18 cellular contexts compared by ENCODE assay signal in genomic region chr6:16868968-16869367, GRCh38.
DNase-seq lines count a peak whose midpoint lies in the region; ATAC-seq and TF ChIP-seq lines count a peak whose summit lies in the region.
"Had no signal": no experiment of that assay in that cellular context is flagged by ENCODE, and none has a peak within 500 bp of the region (broad histone marks: within the 10 kb centered on the region; RNA-seq: fewer than 3 reads in every experiment).

No MANE protein-coding gene starts in this region.

- POLR2A ChIA-PET in IMR-90 (lab: Charles Lee; ENCODE audit: unreplicated experiment) = no interaction called here
- POLR2A ChIA-PET in SK-N-SH (lab: Yijun Ruan, JAX) = no interaction called here
- POLR2A ChIA-PET in activated CD8-positive, alpha-beta T cell treated with anti-CD3 and anti-CD28 coated beads for 36 hours (lab: Charles Lee) = no interaction called here

- no peaks in the 10 kb centered on the region for H3K9me2 ChIP-seq in SK-N-SH

- TF ChIP-seq RAD21 in IMR-90 (IDR thresholded peaks at IDR 0.05; ENCODE audit: low read length) (no peak), SK-N-SH (IDR thresholded peaks at IDR 0.05; ENCODE audit: low read length) (no peak)

- no peak overlapping the region for H3K27ac Mint-ChIP-seq in activated CD8-positive, alpha-beta T cell treated with anti-CD3 and anti-CD28 coated beads for 36 hours
- H3K27ac Mint-ChIP-seq: CD4-positive, alpha-beta memory T cell had no signal

- H3F3A ChIP-seq in SK-N-SH (replicated peaks; ENCODE audit: insufficient read depth) = no peaks in the 10 kb centered on the region

- CTCF ChIA-PET in IMR-90 (lab: Yijun Ruan, JAX) = interaction anchor here (0.6 kb wide), 2 partner anchors 12 to 75 kb away, joined by 3 read pairs; no protein-coding TSS in a partner anchor
- CTCF ChIA-PET in SK-N-SH (lab: Yijun Ruan, JAX) = no interaction called here
- CTCF ChIA-PET in activated CD8-positive, alpha-beta T cell treated with anti-CD3 and anti-CD28 coated beads for 36 hours (lab: Charles Lee) = interaction anchor here (0.6 kb wide), 1 partner anchor 12 kb away, joined by 3 read pairs; no protein-coding TSS in a partner anchor

- no peak overlapping the region for H2BK5ac ChIP-seq in IMR-90 (ENCODE audit: low read depth, low read length, poor library complexity, severe bottlenecking)

- no peaks in the 10 kb centered on the region for H3K9me3 Mint-ChIP-seq in activated CD8-positive, alpha-beta T cell treated with anti-CD3 and anti-CD28 coated beads for 36 hours
- H3K9me3 Mint-ChIP-seq: CD4-positive, alpha-beta memory T cell had no signal

- no peaks in the 10 kb centered on the region for H3K79me1 ChIP-seq in IMR-90 (ENCODE audit: low read depth in 1 of 2, low read length in 2 of 2)

- H3K27me3 ChIP-seq in IMR-90 (ENCODE audit: control insufficient read depth, insufficient read depth, low read length) (peaks cover 2% of the 10 kb centered on the region; the same call in 1 of the 2 replicates), SK-N-SH (ENCODE audit: insufficient read depth) (no peaks in the 10 kb centered on the region), aorta (ENCODE audit: control insufficient read depth in 1 of 2, insufficient read depth in 2 of 2, low read length in 1 of 2) (no peaks in the 10 kb centered on the region)
- H3K27me3 ChIP-seq: BE2C, SJSA1 had no signal

- H3K14ac ChIP-seq in IMR-90 (replicated peaks; ENCODE audit: low read depth, low read length) = no peak overlapping the region

- H3K9ac ChIP-seq in IMR-90 (ENCODE audit: low read depth, low read length) = no peak overlapping the region
- H3K9ac ChIP-seq in SK-N-SH = no peak overlapping the region

- no peaks in the 10 kb centered on the region for H4K20me1 ChIP-seq in IMR-90 (ENCODE audit: insufficient read depth, low read length)
- H4K20me1 ChIP-seq in SK-N-SH (ENCODE audit: insufficient read depth) = no peaks in the 10 kb centered on the region

- H3K36me3 Mint-ChIP-seq in activated CD8-positive, alpha-beta T cell treated with anti-CD3 and anti-CD28 coated beads for 36 hours (ENCODE audit: low read depth) = no peaks in the 10 kb centered on the region
- H3K36me3 Mint-ChIP-seq: CD4-positive, alpha-beta memory T cell had no signal

- H4K5ac ChIP-seq in IMR-90 (ENCODE audit: low read depth, low read length) = no peak overlapping the region

- H3K9me3 ChIP-seq in IMR-90 (ENCODE audit: control insufficient read depth, insufficient read depth, low read length) (no peaks in the 10 kb centered on the region), SK-N-SH (no peaks in the 10 kb centered on the region), aorta (ENCODE audit: control insufficient read depth, low read length) (no peaks in the 10 kb centered on the region)
- H3K9me3 ChIP-seq: BE2C, SJSA1 had no signal

- no peaks in the 10 kb centered on the region for H3K79me2 ChIP-seq in SK-N-SH (ENCODE audit: insufficient read depth)

- H2BK120ac ChIP-seq in IMR-90 (ENCODE audit: low read depth, low read length) = no peak overlapping the region

- no peak overlapping the region for H2BK15ac ChIP-seq in IMR-90 (ENCODE audit: low read depth, low read length)

- in situ Hi-C loops in IMR-90 (cut with MboI; ENCODE audit: low sequenced_read_pairs) = no loop called here

- H2AK5ac ChIP-seq in IMR-90 (ENCODE audit: low read depth, low read length) = no peak overlapping the region

- no peak for TF ChIP-seq POLR2A in IMR-90 (IDR thresholded peaks at IDR 0.05; ENCODE audit: low read depth, low read length)

- TF ChIP-seq CTCF in IMR-90 (conservative IDR thresholded peaks at IDR 0.05; ENCODE audit: low read depth, low read length) (no peak), SK-N-SH (IDR thresholded peaks at IDR 0.05) (no peak), fibroblast of the aortic adventitia (IDR thresholded peaks at IDR 0.05; ENCODE audit: insufficient read depth, low read length) (no peak)
- no peak for TF ChIP-seq CTCF in activated CD8-positive, alpha-beta T cell treated with anti-CD3 and anti-CD28 coated beads for 36 hours (IDR thresholded peaks at IDR 0.05)

- DNase-seq in Daoy (ENCODE audit: low read depth) (peak; percentile 58), IMR-90 (peak; percentile 34), SK-N-SH (no peak), fibroblast of the aortic adventitia (ENCODE audit: low read depth) (peak; percentile 4), aorta (no peak), caudate nucleus (lab: John Stamatoyannopoulos, UW) (no peak)
- DNase-seq in activated CD8-positive, alpha-beta T cell treated with anti-CD3 and anti-CD28 coated beads for 36 hours = no peak
- DNase-seq: BE2C; CD4-positive, alpha-beta memory T cell; DMS153; NCI-H1105 treated with DMSO at 0.1 percent for 48 hours; NCI-H1694 treated with DMSO at 0.1 percent for 48 hours; NCI-H2227 treated with DMSO at 0.1 percent for 48 hours; NCI-H524 had no signal

- WGBS in IMR-90 (ENCODE audit: extremely low coverage in 2 of 2, insufficient read length in 1 of 2), 2 experiments = no CpG with 5 or more reads among the region's 3 CpGs
- WGBS in SK-N-SH (ENCODE audit: low lambda C conversion rate) = 65% methylated on average over 3 of the region's 3 CpGs
- 12 to 15% methylated on average over 3 of the region's 3 CpGs for WGBS in aorta, 2 donors

- peaks cover 14% of the 10 kb centered on the region for H3K27me3 Mint-ChIP-seq in activated CD8-positive, alpha-beta T cell treated with anti-CD3 and anti-CD28 coated beads for 36 hours

- no peak overlapping the region for H3K23ac ChIP-seq in IMR-90 (ENCODE audit: low read depth, low read length)

- H2AK9ac ChIP-seq in IMR-90 (replicated peaks; ENCODE audit: low read depth, low read length, poor library complexity) = no peak overlapping the region

- no TSS peak for BruUV-seq in IMR-90 (replicated peaks; lab: Mats Ljungman, UMichigan)

- intact Hi-C loops in IMR-90 (cut with micrococcal nuclease) (no loop called here), aorta (cut with DNase I) (no loop called here)
- intact Hi-C loops in activated CD8-positive, alpha-beta T cell treated with anti-CD3 and anti-CD28 coated beads for 36 hours (cut with micrococcal nuclease) = no loop called here

- no peak overlapping the region for H3K4me3 Mint-ChIP-seq in activated CD8-positive, alpha-beta T cell treated with anti-CD3 and anti-CD28 coated beads for 36 hours
- H3K4me3 Mint-ChIP-seq: CD4-positive, alpha-beta memory T cell had no signal

- no peaks in the 10 kb centered on the region for H3K4me1 Mint-ChIP-seq in activated CD8-positive, alpha-beta T cell treated with anti-CD3 and anti-CD28 coated beads for 36 hours (ENCODE audit: low read depth)
- H3K4me1 Mint-ChIP-seq: CD4-positive, alpha-beta memory T cell had no signal

- H2AFZ ChIP-seq in IMR-90 (replicated peaks; ENCODE audit: low read length, poor library complexity) (no peak overlapping the region), SK-N-SH (ENCODE audit: low read depth) (no peak overlapping the region)

- ATAC-seq in IMR-90 (ENCODE audit: low read depth) (peak; percentile 82), aorta (ENCODE audit: low FRiP score) (no peak), HG03460 (IDR thresholded peaks at IDR 0.05; ENCODE audit: unreplicated experiment) (no peak)
- ATAC-seq in activated CD8-positive, alpha-beta T cell treated with anti-CD3 and anti-CD28 coated beads for 36 hours = no peak
- ATAC-seq: Panc1 had no signal

- H3K4ac ChIP-seq in IMR-90 (ENCODE audit: low read depth, low read length) = no peak overlapping the region

- no peak overlapping the region for H4K8ac ChIP-seq in IMR-90 (ENCODE audit: low read depth in 2 of 2, low read length in 2 of 2)

- H3K18ac ChIP-seq in IMR-90 (ENCODE audit: low read depth, low read length) = no peak overlapping the region

- H3K27ac ChIP-seq in IMR-90 (ENCODE audit: insufficient read depth, low read length) (no peak overlapping the region), SK-N-SH (ENCODE audit: low read depth in 2 of 2, low read length in 1 of 2) (no peak overlapping the region), aorta (ENCODE audit: low read depth in 1 of 2, low read length in 2 of 2) (no peak overlapping the region), caudate nucleus (ENCODE audit: low read depth, low read length) (no peak overlapping the region)
- H3K27ac ChIP-seq: HL-60, SJSA1 had no signal

- H3K4me3 ChIP-seq in IMR-90 (ENCODE audit: insufficient read depth, low read depth, low read length) = no peak overlapping the region
- H3K4me3 ChIP-seq in SK-N-SH (ENCODE audit: low read depth in 2 of 2, low read length in 1 of 2) = no peak overlapping the region
- no peak overlapping the region for H3K4me3 ChIP-seq in fibroblast of the aortic adventitia (ENCODE audit: low read depth, low read length)
- no peak overlapping the region for H3K4me3 ChIP-seq in aorta (ENCODE audit: low read length in 2 of 2)
- H3K4me3 ChIP-seq: SJSA1 had no signal

- H3K4me1 ChIP-seq in IMR-90 (ENCODE audit: control insufficient read depth, insufficient read depth, low read length) = peaks cover 5% of the 10 kb centered on the region
- 0 out of 4 replicates have a peak, but pooled peaks cover 0 to 6% of the 10 kb centered on the region in 2 experiments for H3K4me1 ChIP-seq in SK-N-SH (ENCODE audit: control insufficient read depth in 1 of 2, insufficient read depth in 2 of 2, low read depth in 1 of 2, low read length in 1 of 2)
- no peaks in the 10 kb centered on the region for H3K4me1 ChIP-seq in aorta (ENCODE audit: control insufficient read depth in 1 of 2, insufficient read depth in 2 of 2, low read length in 2 of 2)
- H3K4me1 ChIP-seq: BE2C had no signal

- H2BK20ac ChIP-seq in IMR-90 (ENCODE audit: low read depth, low read length) = no peak overlapping the region

- H3K36me3 ChIP-seq in IMR-90 (ENCODE audit: control insufficient read depth, insufficient read depth, low read length) (no peaks in the 10 kb centered on the region), SK-N-SH (replicated peaks in 1 of 2; ENCODE audit: control insufficient read depth in 1 of 2, insufficient read depth in 2 of 2, low read length in 1 of 2) (no peaks in the 10 kb centered on the region), aorta (ENCODE audit: control insufficient read depth in 1 of 2, insufficient read depth in 2 of 2, low read length in 1 of 2) (no peaks in the 10 kb centered on the region)
- H3K36me3 ChIP-seq: BE2C, SJSA1 had no signal

- no peak overlapping the region for H4K91ac ChIP-seq in IMR-90 (ENCODE audit: insufficient read depth, low read depth, low read length)

- H3K56ac ChIP-seq in IMR-90 (ENCODE audit: extremely low read depth, insufficient read depth, low read length) = no peak overlapping the region

- dilution Hi-C loops in IMR-90 (cut with HindIII; ENCODE audit: low sequenced_read_pairs, unreplicated experiment) = no loop called here

- H3K4me2 ChIP-seq in IMR-90 (ENCODE audit: low read depth, low read length) (no peak overlapping the region), SK-N-SH (no peak overlapping the region)

- peaks cover 3% of the 10 kb centered on the region; the same call in 1 of the 2 replicates for H3K9me1 ChIP-seq in IMR-90 (ENCODE audit: insufficient read depth, low read length)

- TF ChIP-seq EP300 in SK-N-SH (IDR thresholded peaks at IDR 0.05; ENCODE audit: borderline replicate concordance in 1 of 2, low read depth in 1 of 2, low read length in 1 of 2) = no peak

TF ChIP-seq in IMR-90, 13 proteins besides CTCF, POLR2A, EP300 and RAD21 (continues in another document):
- TF ChIP-seq NFE2L2 (IDR thresholded peaks at IDR 0.05; ENCODE audit: low read depth, low read length) (no peak), SMC3 (IDR thresholded peaks at IDR 0.05; ENCODE audit: low read depth, low read length) (no peak)

TF ChIP-seq in SK-N-SH, 30 proteins besides CTCF, POLR2A, EP300 and RAD21 (continues in another document):
- TF ChIP-seq MXI1 (IDR thresholded peaks at IDR 0.05; ENCODE audit: low read depth, low read length) = no peak

Comparison
In these comparisons a context has a peak if more than half of its experiments do, and no peak if none do; other contexts are left out.
1. DNase-seq: peak in Daoy (single experiment), IMR-90 (single experiment) and fibroblast of the aortic adventitia (single experiment); none in SK-N-SH (single experiment), aorta (0 of 2), caudate nucleus (0 of 61) and activated CD8-positive, alpha-beta T cell treated with anti-CD3 and anti-CD28 coated beads for 36 hours (single experiment).